In genomic region chr16:80387308-80387921, GRCh38 we compare ENCODE assay signal across 25 cellular contexts.
DNase-seq lines count a peak whose midpoint lies in the region; ATAC-seq and TF ChIP-seq lines count a peak whose summit lies in the region.
"Had no signal": no experiment of that assay in that cellular context is flagged by ENCODE, and none has a peak within 500 bp of the region (broad histone marks: within the 10 kb centered on the region; RNA-seq: fewer than 3 reads in every experiment).

No MANE protein-coding gene starts in this region.

- H3K9me3 Mint-ChIP-seq in chondrocyte (ENCODE audit: low read depth) (no peaks in the 10 kb centered on the region), nephron progenitor cell (no peaks in the 10 kb centered on the region)
- H3K9me3 Mint-ChIP-seq in T-helper 2 cell treated with Interferon-gamma antibody and Interleukin-4, amounts not matched to agents 5 μg/mL and 100 μg/mL, for 36 hours = no peaks in the 10 kb centered on the region
- H3K9me3 Mint-ChIP-seq: CD8-positive, alpha-beta T cell had no signal

- H3K4me1 Mint-ChIP-seq in T-helper 17 cell (no peaks in the 10 kb centered on the region), chondrocyte (ENCODE audit: low read depth) (peaks cover 2% of the 10 kb centered on the region), nephron progenitor cell (peaks cover 14% of the 10 kb centered on the region)
- H3K4me1 Mint-ChIP-seq in T-helper 2 cell treated with Interferon-gamma antibody and Interleukin-4, amounts not matched to agents 5 μg/mL and 100 μg/mL, for 36 hours (ENCODE audit: low read depth) = no peaks in the 10 kb centered on the region
- H3K4me1 Mint-ChIP-seq: IgD-negative memory B cell had no signal

- ATAC-seq in T-helper 17 cell (no peak), GM21367 (IDR thresholded peaks at IDR 0.05; ENCODE audit: unreplicated experiment) (no peak), GM21515 (IDR thresholded peaks at IDR 0.05; ENCODE audit: unreplicated experiment) (no peak)
- ATAC-seq: A549; CD8-positive, alpha-beta T cell had no signal

- TF ChIP-seq CTCF in chondrocyte (IDR thresholded peaks at IDR 0.05) (peak; percentile 49), nephron progenitor cell (IDR thresholded peaks at IDR 0.05) (no peak)

- DNase-seq in ELF-1 (ENCODE audit: low read depth, low spot score) (peak; percentile 20), T-helper 17 cell (no peak), chondrocyte (ENCODE audit: low spot score) (no peak), nephron progenitor cell (peak; percentile 12), MV-4-11 (lab: John Stamatoyannopoulos, UW) (no peak)
- DNase-seq in T-helper 2 cell treated with Interferon-gamma antibody and Interleukin-4, amounts not matched to agents 5 μg/mL and 100 μg/mL, for 36 hours (ENCODE audit: low spot score) = no peak
- DNase-seq: Calu3; CD8-positive, alpha-beta T cell; DMS53; EL; Kasumi-1; MG63; NCI-H1092; NCI-H1436 treated with DMSO at 0.1 percent for 48 hours; NCI-H2029; NCI-H446 treated with DMSO at 0.1 percent for 48 hours; NCI-H69; NK-92 treated with Interleukin-12 subunit alpha and Interleukin-12 subunit beta, amount 100 ng/mL, for 24 hours; Peyer's patch; Right ventricle myocardium superior had no signal

- H3K9me3 ChIP-seq in T-helper 17 cell (ENCODE audit: control insufficient read depth, low read length, poor library complexity, severe bottlenecking) = no peaks in the 10 kb centered on the region
- H3K9me3 ChIP-seq: A549; BLaER1 treated with 17β-estradiol and CSF1 and Interleukin-3, amounts not matched to agents 10 nM and 100 nM; MG63; Peyer's patch had no signal

- H3K4me3 Mint-ChIP-seq in T-helper 17 cell (peak overlapping the region; percentile 5), chondrocyte (ENCODE audit: unreplicated experiment) (no peak overlapping the region), nephron progenitor cell (no peak overlapping the region)
- no peak overlapping the region for H3K4me3 Mint-ChIP-seq in T-helper 2 cell treated with Interferon-gamma antibody and Interleukin-4, amounts not matched to agents 5 μg/mL and 100 μg/mL, for 36 hours
- H3K4me3 Mint-ChIP-seq: CD8-positive, alpha-beta T cell; IgD-negative memory B cell had no signal

- H3K36me3 Mint-ChIP-seq in T-helper 17 cell (ENCODE audit: low read depth) (peaks cover 8% of the 10 kb centered on the region), chondrocyte (ENCODE audit: low read depth) (no peaks in the 10 kb centered on the region), nephron progenitor cell (ENCODE audit: low read depth) (no peaks in the 10 kb centered on the region)
- H3K36me3 Mint-ChIP-seq in T-helper 2 cell treated with Interferon-gamma antibody and Interleukin-4, amounts not matched to agents 5 μg/mL and 100 μg/mL, for 36 hours (ENCODE audit: low read depth) = no peaks in the 10 kb centered on the region
- H3K36me3 Mint-ChIP-seq: CD8-positive, alpha-beta T cell had no signal

- H3K27ac Mint-ChIP-seq in T-helper 17 cell (no peak overlapping the region), chondrocyte (ENCODE audit: unreplicated experiment) (no peak overlapping the region), nephron progenitor cell (no peak overlapping the region)
- H3K27ac Mint-ChIP-seq in T-helper 2 cell treated with Interferon-gamma antibody and Interleukin-4, amounts not matched to agents 5 μg/mL and 100 μg/mL, for 36 hours = no peak overlapping the region
- H3K27ac Mint-ChIP-seq: CD8-positive, alpha-beta T cell had no signal

- peaks cover 86% of the 10 kb centered on the region for H3K27me3 Mint-ChIP-seq in T-helper 17 cell
- H3K27me3 Mint-ChIP-seq in chondrocyte (ENCODE audit: low read depth) = peaks cover 8% of the 10 kb centered on the region
- peaks cover 9% of the 10 kb centered on the region for H3K27me3 Mint-ChIP-seq in nephron progenitor cell (ENCODE audit: low read depth, poor library complexity)
- no peaks in the 10 kb centered on the region for H3K27me3 Mint-ChIP-seq in T-helper 2 cell treated with Interferon-gamma antibody and Interleukin-4, amounts not matched to agents 5 μg/mL and 100 μg/mL, for 36 hours (ENCODE audit: low read depth)

Comparison
In these comparisons a context has a peak if more than half of its experiments do, and no peak if none do; other contexts are left out.
1. DNase-seq: peak in ELF-1 (single experiment) and nephron progenitor cell (single experiment); none in T-helper 17 cell (0 of 3), chondrocyte (single experiment), T-helper 2 cell treated with Interferon-gamma antibody and Interleukin-4, amounts not matched to agents 5 μg/mL and 100 μg/mL, for 36 hours (single experiment) and MV-4-11 (single experiment).